ENCODE assay signal across 1 cellular context in the genomic region with DNA sequence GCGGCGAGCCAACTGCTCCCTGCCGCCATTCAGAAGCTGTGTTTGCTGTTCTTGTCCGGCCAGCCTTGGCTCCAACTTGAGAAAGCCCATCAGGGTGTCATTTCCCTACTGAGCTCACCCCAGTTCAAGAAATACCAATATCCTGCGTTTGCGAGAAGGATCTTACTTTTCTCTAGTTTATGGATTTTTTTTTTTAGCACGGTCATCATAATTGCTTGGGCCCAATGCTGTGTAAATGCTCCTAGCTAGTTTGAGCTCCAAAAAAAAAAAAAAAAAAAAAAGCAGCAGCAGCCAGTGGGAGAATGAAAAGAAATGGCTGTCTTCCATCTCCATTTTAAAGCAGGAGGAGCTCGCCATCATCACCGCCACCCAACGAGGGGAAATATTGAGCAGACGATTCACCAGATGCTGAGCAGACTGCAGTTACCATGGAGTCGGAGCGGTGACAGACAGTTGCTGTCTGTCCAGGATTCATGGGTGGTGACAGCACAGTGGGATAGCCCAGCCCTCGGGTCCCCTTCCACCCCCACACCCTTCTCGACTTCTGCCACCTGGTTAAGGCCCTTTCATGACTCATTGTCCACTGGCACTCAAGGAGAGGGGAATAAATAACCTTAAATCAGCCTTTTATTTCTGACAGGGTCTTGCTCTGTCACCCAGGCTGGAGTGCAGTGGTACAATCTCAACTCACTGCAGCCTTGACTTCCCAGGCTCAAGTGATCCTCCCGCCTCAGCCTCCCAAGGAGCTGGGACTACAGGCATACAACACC.
TF ChIP-seq lines count a peak whose summit lies in the region.

No MANE protein-coding gene starts in this region.

TF ChIP-seq in K562, 482 proteins besides CTCF, POLR2A, EP300 and RAD21 (continued from another document):
- TF ChIP-seq, protein P1, sequence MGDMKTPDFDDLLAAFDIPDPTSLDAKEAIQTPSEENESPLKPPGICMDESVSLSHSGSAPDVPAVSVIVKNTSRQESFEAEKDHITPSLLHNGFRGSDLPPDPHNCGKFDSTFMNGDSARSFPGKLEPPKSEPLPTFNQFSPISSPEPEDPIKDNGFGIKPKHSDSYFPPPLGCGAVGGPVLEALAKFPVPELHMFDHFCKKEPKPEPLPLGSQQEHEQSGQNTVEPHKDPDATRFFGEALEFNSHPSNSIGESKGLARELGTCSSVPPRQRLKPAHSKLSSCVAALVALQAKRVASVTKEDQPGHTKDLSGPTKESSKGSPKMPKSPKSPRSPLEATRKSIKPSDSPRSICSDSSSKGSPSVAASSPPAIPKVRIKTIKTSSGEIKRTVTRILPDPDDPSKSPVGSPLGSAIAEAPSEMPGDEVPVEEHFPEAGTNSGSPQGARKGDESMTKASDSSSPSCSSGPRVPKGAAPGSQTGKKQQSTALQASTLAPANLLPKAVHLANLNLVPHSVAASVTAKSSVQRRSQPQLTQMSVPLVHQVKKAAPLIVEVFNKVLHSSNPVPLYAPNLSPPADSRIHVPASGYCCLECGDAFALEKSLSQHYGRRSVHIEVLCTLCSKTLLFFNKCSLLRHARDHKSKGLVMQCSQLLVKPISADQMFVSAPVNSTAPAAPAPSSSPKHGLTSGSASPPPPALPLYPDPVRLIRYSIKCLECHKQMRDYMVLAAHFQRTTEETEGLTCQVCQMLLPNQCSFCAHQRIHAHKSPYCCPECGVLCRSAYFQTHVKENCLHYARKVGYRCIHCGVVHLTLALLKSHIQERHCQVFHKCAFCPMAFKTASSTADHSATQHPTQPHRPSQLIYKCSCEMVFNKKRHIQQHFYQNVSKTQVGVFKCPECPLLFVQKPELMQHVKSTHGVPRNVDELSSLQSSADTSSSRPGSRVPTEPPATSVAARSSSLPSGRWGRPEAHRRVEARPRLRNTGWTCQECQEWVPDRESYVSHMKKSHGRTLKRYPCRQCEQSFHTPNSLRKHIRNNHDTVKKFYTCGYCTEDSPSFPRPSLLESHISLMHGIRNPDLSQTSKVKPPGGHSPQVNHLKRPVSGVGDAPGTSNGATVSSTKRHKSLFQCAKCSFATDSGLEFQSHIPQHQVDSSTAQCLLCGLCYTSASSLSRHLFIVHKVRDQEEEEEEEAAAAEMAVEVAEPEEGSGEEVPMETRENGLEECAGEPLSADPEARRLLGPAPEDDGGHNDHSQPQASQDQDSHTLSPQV (IDR thresholded peaks at IDR 0.05) = no peak
- TF ChIP-seq ZNF551 (CRISPR knock-in tag; IDR thresholded peaks at IDR 0.05) = no peak
- TF ChIP-seq EGR1 (conservative IDR thresholded peaks at IDR 0.05) = 0 out of 2 replicates have a peak, but pooled peaks have one; percentile 8
- TF ChIP-seq, protein P2, sequence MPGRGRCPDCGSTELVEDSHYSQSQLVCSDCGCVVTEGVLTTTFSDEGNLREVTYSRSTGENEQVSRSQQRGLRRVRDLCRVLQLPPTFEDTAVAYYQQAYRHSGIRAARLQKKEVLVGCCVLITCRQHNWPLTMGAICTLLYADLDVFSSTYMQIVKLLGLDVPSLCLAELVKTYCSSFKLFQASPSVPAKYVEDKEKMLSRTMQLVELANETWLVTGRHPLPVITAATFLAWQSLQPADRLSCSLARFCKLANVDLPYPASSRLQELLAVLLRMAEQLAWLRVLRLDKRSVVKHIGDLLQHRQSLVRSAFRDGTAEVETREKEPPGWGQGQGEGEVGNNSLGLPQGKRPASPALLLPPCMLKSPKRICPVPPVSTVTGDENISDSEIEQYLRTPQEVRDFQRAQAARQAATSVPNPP (IDR thresholded peaks at IDR 0.05; ENCODE audit: borderline replicate concordance, insufficient read depth, insufficient read length) = no peak
- peak; percentile 74 for TF ChIP-seq ATF7 (IDR thresholded peaks at IDR 0.05)
- TF ChIP-seq GATAD2A (IDR thresholded peaks at IDR 0.05) = no peak
- TF ChIP-seq, protein P3, sequence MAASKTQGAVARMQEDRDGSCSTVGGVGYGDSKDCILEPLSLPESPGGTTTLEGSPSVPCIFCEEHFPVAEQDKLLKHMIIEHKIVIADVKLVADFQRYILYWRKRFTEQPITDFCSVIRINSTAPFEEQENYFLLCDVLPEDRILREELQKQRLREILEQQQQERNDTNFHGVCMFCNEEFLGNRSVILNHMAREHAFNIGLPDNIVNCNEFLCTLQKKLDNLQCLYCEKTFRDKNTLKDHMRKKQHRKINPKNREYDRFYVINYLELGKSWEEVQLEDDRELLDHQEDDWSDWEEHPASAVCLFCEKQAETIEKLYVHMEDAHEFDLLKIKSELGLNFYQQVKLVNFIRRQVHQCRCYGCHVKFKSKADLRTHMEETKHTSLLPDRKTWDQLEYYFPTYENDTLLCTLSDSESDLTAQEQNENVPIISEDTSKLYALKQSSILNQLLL (CRISPR knock-in tag; IDR thresholded peaks at IDR 0.05; ENCODE audit: borderline replicate concordance) = no peak
- no peak for TF ChIP-seq ZBTB1 (CRISPR knock-in tag; IDR thresholded peaks at IDR 0.05; ENCODE audit: borderline replicate concordance, low read depth)
- no peak for TF ChIP-seq NRF1 (conservative IDR thresholded peaks at IDR 0.05 in 1 of 2, IDR thresholded peaks at IDR 0.05 in 1 of 2)
- TF ChIP-seq, protein P4, sequence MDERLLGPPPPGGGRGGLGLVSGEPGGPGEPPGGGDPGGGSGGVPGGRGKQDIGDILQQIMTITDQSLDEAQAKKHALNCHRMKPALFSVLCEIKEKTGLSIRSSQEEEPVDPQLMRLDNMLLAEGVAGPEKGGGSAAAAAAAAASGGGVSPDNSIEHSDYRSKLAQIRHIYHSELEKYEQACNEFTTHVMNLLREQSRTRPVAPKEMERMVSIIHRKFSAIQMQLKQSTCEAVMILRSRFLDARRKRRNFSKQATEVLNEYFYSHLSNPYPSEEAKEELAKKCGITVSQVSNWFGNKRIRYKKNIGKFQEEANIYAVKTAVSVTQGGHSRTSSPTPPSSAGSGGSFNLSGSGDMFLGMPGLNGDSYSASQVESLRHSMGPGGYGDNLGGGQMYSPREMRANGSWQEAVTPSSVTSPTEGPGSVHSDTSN (CRISPR knock-in tag; IDR thresholded peaks at IDR 0.05; ENCODE audit: low read depth) = no peak
- TF ChIP-seq, protein P4 (tag; conservative IDR thresholded peaks at IDR 0.05; ENCODE audit: low read depth) = peak; percentile 19; the same call in 1 of the 2 replicates
- TF ChIP-seq ZNF436 (CRISPR knock-in tag; IDR thresholded peaks at IDR 0.05) = no peak
- TF ChIP-seq HDAC2 (IDR thresholded peaks at IDR 0.05) = no peak
- TF ChIP-seq STAT5B (CRISPR knock-in tag; IDR thresholded peaks at IDR 0.05) = no peak
- TF ChIP-seq PTRF (tag; IDR thresholded peaks at IDR 0.05) = no peak
